8 cellular contexts compared by ENCODE assay signal in the genomic region with DNA sequence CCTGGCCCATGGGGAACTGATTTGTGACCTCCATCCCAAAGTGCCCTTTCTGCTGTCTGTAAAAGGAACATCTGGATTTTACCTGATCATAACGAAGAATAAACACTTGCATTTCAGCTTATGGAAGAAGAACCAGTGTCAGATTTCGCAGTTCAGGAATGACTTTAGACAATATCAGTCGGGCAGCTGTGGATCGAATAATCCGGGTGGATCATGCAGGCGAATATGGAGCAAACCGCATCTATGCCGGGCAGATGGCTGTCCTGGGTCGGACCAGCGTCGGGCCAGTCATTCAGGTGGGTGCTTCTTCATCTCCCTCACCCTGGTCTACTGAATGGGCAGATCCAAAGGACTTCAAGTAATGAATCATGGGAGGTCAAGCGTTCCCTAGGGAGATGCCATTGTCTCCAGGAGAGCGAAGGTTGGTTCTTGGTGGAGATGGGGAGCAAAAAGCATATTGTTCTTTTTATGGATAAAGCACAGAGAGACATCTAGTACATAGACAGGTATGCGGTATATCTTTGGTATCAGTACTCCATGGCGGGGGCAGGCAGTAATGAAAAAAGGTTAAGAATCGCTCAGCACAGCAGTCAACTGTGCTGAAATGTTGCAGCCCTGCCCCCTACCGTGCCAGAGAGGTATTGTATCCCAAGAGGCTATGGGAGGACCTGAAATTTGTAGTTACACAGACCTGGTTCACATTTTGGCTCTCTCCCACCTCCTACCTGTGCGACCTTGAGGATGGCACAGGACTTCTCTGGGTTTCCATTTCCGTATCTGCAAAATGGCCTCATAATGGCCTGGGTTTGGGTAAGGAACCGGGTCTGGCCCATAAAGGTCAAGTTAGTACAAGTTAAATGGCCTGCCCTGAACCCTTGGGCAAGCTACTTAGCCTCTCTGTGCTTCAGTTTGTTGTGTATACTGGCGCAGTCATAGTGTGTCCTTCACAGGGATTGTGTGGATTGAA. TPM values are rescaled to one million over a fixed set of nuclear protein-coding genes. Genes with fewer than 3 reads are reported as not detected.
DNase-seq lines count a peak whose midpoint lies in the region; ATAC-seq, FAIRE-seq and TF ChIP-seq lines count a peak whose summit lies in the region.

No MANE protein-coding gene starts in this region.

- no peaks in the 10 kb centered on the region for H3K27me3 ChIP-seq in CD4-positive, CD25-positive, alpha-beta regulatory T cell (ENCODE audit: control insufficient read depth, insufficient read depth, low read length)
- H3K27me3 ChIP-seq in HL-60 (ENCODE audit: insufficient read depth, poor library complexity, severe bottlenecking) (no peaks in the 10 kb centered on the region), astrocyte (ENCODE audit: insufficient read depth, low read length) (no peaks in the 10 kb centered on the region), iPS DF 6.9 (ENCODE audit: control insufficient read depth, insufficient read depth, low read length) (no peaks in the 10 kb centered on the region)

- H3K4me3 ChIP-seq in CD4-positive, CD25-positive, alpha-beta regulatory T cell (ENCODE audit: low read depth, low read length), result no peak overlapping the region
- H3K4me3 ChIP-seq in HL-60 (replicated peaks; ENCODE audit: insufficient read depth, low read length) (no peak overlapping the region), astrocyte (ENCODE audit: insufficient read depth, low read depth, low read length) (no peak overlapping the region), iPS DF 6.9 (ENCODE audit: low read length) (no peak overlapping the region)

- H3K27ac ChIP-seq in CD4-positive, CD25-positive, alpha-beta regulatory T cell (ENCODE audit: insufficient read depth, low read length, poor library complexity, severe bottlenecking), result no peak overlapping the region
- H3K27ac ChIP-seq in HL-60 (replicated peaks) (no peak overlapping the region), astrocyte (ENCODE audit: low read depth, low read length) (no peak overlapping the region), iPS DF 6.9 (ENCODE audit: low read length) (no peak overlapping the region)

- no CpG with 5 or more reads among the region's 21 CpGs for WGBS in iPS DF 6.9 (ENCODE audit: insufficient coverage, insufficient read length)

- no peaks in the 10 kb centered on the region for H4K20me1 ChIP-seq in astrocyte (ENCODE audit: insufficient read depth, low read length)

- no peak overlapping the region for H3K9ac ChIP-seq in astrocyte (ENCODE audit: low read length)

- H3K36me3 Mint-ChIP-seq in CD4-positive, CD25-positive, alpha-beta regulatory T cell, result peaks cover 24% of the 10 kb centered on the region
- H3K36me3 Mint-ChIP-seq in astrocyte (ENCODE audit: low read depth, unreplicated experiment), result peaks cover 4% of the 10 kb centered on the region

- peak; percentile 80 for TF ChIP-seq CTCF in HL-60 (IDR thresholded peaks at IDR 0.05; ENCODE audit: insufficient read depth, low read length)
- TF ChIP-seq CTCF in astrocyte (IDR thresholded peaks at IDR 0.05; ENCODE audit: insufficient read depth, low read depth, low read length), result peak; percentile 67

- H3K9me3 ChIP-seq in CD4-positive, CD25-positive, alpha-beta regulatory T cell (ENCODE audit: control insufficient read depth in 2 of 2, low read length in 2 of 2), result no peaks in the 10 kb centered on the region
- H3K9me3 ChIP-seq in astrocyte (ENCODE audit: insufficient read depth, low read depth, low read length) (no peaks in the 10 kb centered on the region), iPS DF 6.9 (ENCODE audit: control insufficient read depth, insufficient read depth, low read length) (no peaks in the 10 kb centered on the region)

- no peaks in the 10 kb centered on the region for H3K9me3 Mint-ChIP-seq in CD4-positive, CD25-positive, alpha-beta regulatory T cell
- no peaks in the 10 kb centered on the region for H3K9me3 Mint-ChIP-seq in astrocyte (ENCODE audit: unreplicated experiment)

- H3K4me1 Mint-ChIP-seq in CD4-positive, CD25-positive, alpha-beta regulatory T cell, result peaks cover 4 to 24% (median 6%) of the 10 kb centered on the region in 4 donors
- peaks cover 3% of the 10 kb centered on the region for H3K4me1 Mint-ChIP-seq in astrocyte (ENCODE audit: low read depth, unreplicated experiment)

- peak overlapping the region in 1 of 3 donors; percentile 20 for H3K27ac Mint-ChIP-seq in CD4-positive, CD25-positive, alpha-beta regulatory T cell
- no peak overlapping the region for H3K27ac Mint-ChIP-seq in astrocyte (ENCODE audit: unreplicated experiment)

- H3K4me2 ChIP-seq in astrocyte (ENCODE audit: low read length), result no peak overlapping the region

- no peak for ATAC-seq in CD4-positive, CD25-positive, alpha-beta regulatory T cell (ENCODE audit: low read depth in 2 of 2)
- peak; percentile 65 for ATAC-seq in SK-N-SH treated with all-trans-retinoic acid at 6 μM for 48 hours
- ATAC-seq in HG03432 (IDR thresholded peaks at IDR 0.05; ENCODE audit: unreplicated experiment), result no peak
- ATAC-seq in GM21526 (IDR thresholded peaks at IDR 0.05; ENCODE audit: low FRiP score, unreplicated experiment), result no peak

- H3K4me3 Mint-ChIP-seq in CD4-positive, CD25-positive, alpha-beta regulatory T cell, result peak overlapping the region in 1 of 4 donors; percentile 36
- no peak overlapping the region for H3K4me3 Mint-ChIP-seq in astrocyte (ENCODE audit: unreplicated experiment)

- no peak overlapping the region for H2AFZ ChIP-seq in astrocyte (ENCODE audit: low read depth, low read length)

- peaks cover 9% of the 10 kb centered on the region for H3K4me1 ChIP-seq in CD4-positive, CD25-positive, alpha-beta regulatory T cell (ENCODE audit: control insufficient read depth, insufficient read depth, low read length, poor library complexity, severe bottlenecking)
- H3K4me1 ChIP-seq in astrocyte (ENCODE audit: insufficient read depth, low read length) (no peaks in the 10 kb centered on the region), iPS DF 6.9 (ENCODE audit: control insufficient read depth, insufficient read depth, low read length) (no peaks in the 10 kb centered on the region)

- FAIRE-seq in astrocyte (lab: Jason Lieb, UNC), result no peak

- H3K36me3 ChIP-seq in CD4-positive, CD25-positive, alpha-beta regulatory T cell (ENCODE audit: control insufficient read depth, insufficient read depth, low read length), result peaks cover 16% of the 10 kb centered on the region
- H3K36me3 ChIP-seq in astrocyte (ENCODE audit: insufficient read depth, low read length), result peaks cover 7% of the 10 kb centered on the region
- no peaks in the 10 kb centered on the region for H3K36me3 ChIP-seq in iPS DF 6.9 (ENCODE audit: control insufficient read depth, insufficient read depth, low read length)

- peak; percentile 33 to 67 (median 39) for DNase-seq in CD4-positive, CD25-positive, alpha-beta regulatory T cell
- DNase-seq in HL-60 (ENCODE audit: low read depth in 1 of 2, low spot score in 1 of 2) (peak in 1 of 2 experiments; percentile 68), astrocyte (ENCODE audit: low read depth) (peak; percentile 11), iPS DF 6.9 (ENCODE audit: low read depth, low spot score) (peak; percentile 52)
- DNase-seq in stimulated activated CD4-positive, alpha-beta T cell treated with anti-CD3 and anti-CD28 coated beads, Interleukin-1b, Interleukin-23, amount 100 ng/mL, for 48 hours, result peak; percentile 64

- H3K27me3 Mint-ChIP-seq in CD4-positive, CD25-positive, alpha-beta regulatory T cell, result no peaks in the 10 kb centered on the region
- H3K27me3 Mint-ChIP-seq in astrocyte (ENCODE audit: low read depth, unreplicated experiment), result no peaks in the 10 kb centered on the region

- H3K79me2 ChIP-seq in astrocyte (ENCODE audit: insufficient read depth, low read length), result peaks cover 7% of the 10 kb centered on the region

TF ChIP-seq in SK-N-SH treated with all-trans-retinoic acid at 6 μM for 48 hours, 23 proteins besides CTCF, POLR2A, EP300 and RAD21:
- TF ChIP-seq CSDC2 (CRISPR knock-in tag; IDR thresholded peaks at IDR 0.05) (no peak), ZNF8 (CRISPR knock-in tag; IDR thresholded peaks at IDR 0.05) (no peak), ZC3H10 (CRISPR knock-in tag; IDR thresholded peaks at IDR 0.05) (no peak), OSR1 (CRISPR knock-in tag; IDR thresholded peaks at IDR 0.05) (no peak), SNAI2 (CRISPR knock-in tag; IDR thresholded peaks at IDR 0.05) (no peak)
- TF ChIP-seq, protein P1, sequence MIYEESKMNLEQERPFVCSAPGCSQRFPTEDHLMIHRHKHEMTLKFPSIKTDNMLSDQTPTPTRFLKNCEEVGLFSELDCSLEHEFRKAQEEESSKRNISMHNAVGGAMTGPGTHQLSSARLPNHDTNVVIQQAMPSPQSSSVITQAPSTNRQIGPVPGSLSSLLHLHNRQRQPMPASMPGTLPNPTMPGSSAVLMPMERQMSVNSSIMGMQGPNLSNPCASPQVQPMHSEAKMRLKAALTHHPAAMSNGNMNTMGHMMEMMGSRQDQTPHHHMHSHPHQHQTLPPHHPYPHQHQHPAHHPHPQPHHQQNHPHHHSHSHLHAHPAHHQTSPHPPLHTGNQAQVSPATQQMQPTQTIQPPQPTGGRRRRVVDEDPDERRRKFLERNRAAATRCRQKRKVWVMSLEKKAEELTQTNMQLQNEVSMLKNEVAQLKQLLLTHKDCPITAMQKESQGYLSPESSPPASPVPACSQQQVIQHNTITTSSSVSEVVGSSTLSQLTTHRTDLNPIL (CRISPR knock-in tag; IDR thresholded peaks at IDR 0.05; ENCODE audit: low read depth), result no peak
- TF ChIP-seq, protein P2, sequence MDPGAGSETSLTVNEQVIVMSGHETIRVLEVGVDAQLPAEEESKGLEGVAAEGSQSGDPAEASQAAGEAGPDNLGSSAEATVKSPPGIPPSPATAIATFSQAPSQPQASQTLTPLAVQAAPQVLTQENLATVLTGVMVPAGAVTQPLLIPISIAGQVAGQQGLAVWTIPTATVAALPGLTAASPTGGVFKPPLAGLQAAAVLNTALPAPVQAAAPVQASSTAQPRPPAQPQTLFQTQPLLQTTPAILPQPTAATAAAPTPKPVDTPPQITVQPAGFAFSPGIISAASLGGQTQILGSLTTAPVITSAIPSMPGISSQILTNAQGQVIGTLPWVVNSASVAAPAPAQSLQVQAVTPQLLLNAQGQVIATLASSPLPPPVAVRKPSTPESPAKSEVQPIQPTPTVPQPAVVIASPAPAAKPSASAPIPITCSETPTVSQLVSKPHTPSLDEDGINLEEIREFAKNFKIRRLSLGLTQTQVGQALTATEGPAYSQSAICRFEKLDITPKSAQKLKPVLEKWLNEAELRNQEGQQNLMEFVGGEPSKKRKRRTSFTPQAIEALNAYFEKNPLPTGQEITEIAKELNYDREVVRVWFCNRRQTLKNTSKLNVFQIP (CRISPR knock-in tag; IDR thresholded peaks at IDR 0.05; ENCODE audit: borderline replicate concordance, low read depth), result no peak

RNA-seq across cellular contexts. Expression of gene COQ7, which starts 4.7 kb away (rescaled TPM):
- 13.1 TPM for total RNA-seq in CD4-positive, CD25-positive, alpha-beta regulatory T cell
- polyA plus RNA-seq in CD4-positive, CD25-positive, alpha-beta regulatory T cell, result 10 to 100 TPM; 17.1 to 19.3 (median 18.6) TPM
- 11.3 and 14.0 TPM in 2 replicates for total RNA-seq in astrocyte

RNA-seq across cellular contexts. Expression of gene ITPRIPL2, which starts 41.7 kb away (rescaled TPM):
- 0.15 TPM for total RNA-seq in CD4-positive, CD25-positive, alpha-beta regulatory T cell
- polyA plus RNA-seq in CD4-positive, CD25-positive, alpha-beta regulatory T cell, result 1 to 10 TPM in 1 of 4 donors, under 1 TPM in 2, not detected in 1; 0.18 to 1.1 (median 0.21) TPM
- total RNA-seq in astrocyte, result 47.8 and 49.4 TPM in 2 replicates

Comparison
In these comparisons a context has a peak if more than half of its experiments do, and no peak if none do; other contexts are left out.
1. RNA of gene ITPRIPL2, which starts 41.7 kb away (total RNA-seq): 47.8 to 49.4 TPM in astrocyte; 0.15 TPM in CD4-positive, CD25-positive, alpha-beta regulatory T cell (single experiment); every median in the first group is over 10 times any median in the second.